ENCODE assay signal across 8 cellular contexts in the genomic region with DNA sequence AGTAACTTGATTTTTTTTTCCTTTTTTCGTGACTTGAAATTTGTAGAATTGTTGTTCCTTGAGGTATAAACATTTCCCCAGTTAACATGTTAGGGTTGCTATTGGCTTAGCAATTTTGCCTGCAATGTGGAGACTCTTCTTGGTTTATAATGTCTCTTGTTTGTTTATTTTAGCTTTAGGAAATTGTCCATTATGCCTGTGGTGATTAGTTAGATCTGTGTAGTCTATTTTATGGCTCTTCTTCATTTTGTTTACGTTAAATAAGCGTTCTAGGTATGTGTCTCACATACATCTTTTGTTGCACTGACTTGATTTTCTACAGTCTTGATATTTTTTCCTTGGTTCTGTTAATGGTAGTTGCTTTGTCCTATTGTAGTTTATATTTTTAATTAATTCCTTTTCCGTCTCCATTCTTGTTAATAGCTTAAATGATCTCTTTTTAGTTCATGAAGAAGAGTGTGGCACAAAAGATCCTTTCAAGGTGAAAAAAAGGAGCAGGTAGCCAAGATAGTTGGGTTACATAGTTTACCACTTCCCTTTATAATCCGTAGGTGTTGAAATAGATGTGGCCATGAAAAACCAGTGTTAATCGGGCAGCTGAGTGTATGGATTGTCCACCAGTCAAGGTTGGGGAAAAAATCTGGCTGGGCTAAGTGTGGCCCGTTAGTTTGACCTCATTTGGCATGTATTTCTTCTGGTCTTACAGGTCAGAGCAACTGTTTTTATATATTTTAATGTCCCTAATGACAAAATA. TPM values are rescaled to one million over a fixed set of nuclear protein-coding genes. Genes with fewer than 3 reads are reported as not detected.
DNase-seq lines count a peak whose midpoint lies in the region; ATAC-seq and TF ChIP-seq lines count a peak whose summit lies in the region.

No MANE protein-coding gene starts in this region.

- 54 to 57% methylated on average over 7 of the region's 7 CpGs for WGBS in lower leg skin, 2 donors

- H3K9me3 ChIP-seq in Karpas-422 (ENCODE audit: low read length): no peaks in the 10 kb centered on the region
- H3K9me3 ChIP-seq in breast epithelium: no peaks in the 10 kb centered on the region

- intact Hi-C loops in Calu3 (cut with micrococcal nuclease; ENCODE audit: unreplicated experiment): loop anchor here (5.0 kb wide), 1 partner anchor 78 kb away; no protein-coding TSS in a partner anchor
- intact Hi-C loops in breast epithelium (cut with DNase I; ENCODE audit: low total_unique reads): no loop called here
- intact Hi-C loops in head of caudate nucleus (cut with DNase I): no loop called here
- intact Hi-C loops in lower leg skin (cut with DNase I; ENCODE audit: low total_unique reads): no loop called here

- peak overlapping the region; percentile 54 for H3K4me3 ChIP-seq in Karpas-422 (ENCODE audit: low read length)
- H3K4me3 ChIP-seq in breast epithelium: peak overlapping the region in 2 of 3 donors; percentile 17 to 45
- H3K4me3 ChIP-seq in lower leg skin (ENCODE audit: low read depth, poor library complexity, severe bottlenecking): no peak overlapping the region

- peak overlapping the region; percentile 52 for H3K4me3 Mint-ChIP-seq in Calu3 (ENCODE audit: low read depth, unreplicated experiment)
- peak overlapping the region; percentile 86 for H3K4me3 Mint-ChIP-seq in natural killer cell treated with Interleukin-12 subunit alpha and Interleukin-12 subunit beta and Interleukin-15 and Interleukin-18, amount 100 ng/mL, for 72 hours

- peaks cover 34% of the 10 kb centered on the region for H3K4me1 ChIP-seq in Karpas-422 (ENCODE audit: low read length)
- peaks cover 0 to 16% of the 10 kb centered on the region in 2 donors for H3K4me1 ChIP-seq in breast epithelium

- peak; percentile 69 to 74 for ATAC-seq in natural killer cell treated with Interleukin-12 subunit alpha and Interleukin-12 subunit beta and Interleukin-15 and Interleukin-18, amount 100 ng/mL, for 72 hours
- no peak for ATAC-seq in HG02938 (IDR thresholded peaks at IDR 0.05; ENCODE audit: unreplicated experiment)

- H3K36me3 Mint-ChIP-seq in Calu3 (ENCODE audit: insufficient read depth, unreplicated experiment): peaks cover 22% of the 10 kb centered on the region
- peaks cover 15% of the 10 kb centered on the region for H3K36me3 Mint-ChIP-seq in natural killer cell treated with Interleukin-12 subunit alpha and Interleukin-12 subunit beta and Interleukin-15 and Interleukin-18, amount 100 ng/mL, for 72 hours

- peaks cover 53% of the 10 kb centered on the region for H3K4me1 Mint-ChIP-seq in Calu3 (ENCODE audit: low read depth, unreplicated experiment)
- peaks cover 59 to 60% of the 10 kb centered on the region in 2 donors for H3K4me1 Mint-ChIP-seq in natural killer cell treated with Interleukin-12 subunit alpha and Interleukin-12 subunit beta and Interleukin-15 and Interleukin-18, amount 100 ng/mL, for 72 hours (ENCODE audit: low read depth in 2 of 2)

- no peaks in the 10 kb centered on the region for H3K27me3 ChIP-seq in Karpas-422 (ENCODE audit: low read length)
- no peaks in the 10 kb centered on the region for H3K27me3 ChIP-seq in breast epithelium

- H3K79me2 ChIP-seq in Karpas-422 (ENCODE audit: low read length): peaks cover 93% of the 10 kb centered on the region

- no peaks in the 10 kb centered on the region for H3K9me3 Mint-ChIP-seq in Calu3 (ENCODE audit: low read depth, unreplicated experiment)
- H3K9me3 Mint-ChIP-seq in natural killer cell treated with Interleukin-12 subunit alpha and Interleukin-12 subunit beta and Interleukin-15 and Interleukin-18, amount 100 ng/mL, for 72 hours: no peaks in the 10 kb centered on the region

- peak overlapping the region; percentile 84 for H3K27ac Mint-ChIP-seq in Calu3 (ENCODE audit: unreplicated experiment)
- H3K27ac Mint-ChIP-seq in natural killer cell treated with Interleukin-12 subunit alpha and Interleukin-12 subunit beta and Interleukin-15 and Interleukin-18, amount 100 ng/mL, for 72 hours: peak overlapping the region; percentile 96 to 98

- H2AFZ ChIP-seq in Karpas-422 (ENCODE audit: low read length): no peak overlapping the region

- BruUV-seq in Calu3 (replicated peaks; lab: Mats Ljungman, UMichigan): TSS peak; percentile 98

- H3K27me3 Mint-ChIP-seq in Calu3 (ENCODE audit: unreplicated experiment): no peaks in the 10 kb centered on the region
- H3K27me3 Mint-ChIP-seq in natural killer cell treated with Interleukin-12 subunit alpha and Interleukin-12 subunit beta and Interleukin-15 and Interleukin-18, amount 100 ng/mL, for 72 hours: no peaks in the 10 kb centered on the region

- CTCF ChIA-PET in Calu3 (lab: Charles Lee): interaction anchor here (1.2 to 4.0 kb wide), 5 partner anchors 12 to 532 kb away, joined by 3 to 27 read pairs (median 4); a partner anchor contains a TSS

- peak overlapping the region; percentile 83 for H3K27ac ChIP-seq in Karpas-422 (ENCODE audit: low read length)
- H3K27ac ChIP-seq in breast epithelium: peak overlapping the region; percentile 96

- DNase-seq in Calu3 (no peak), Karpas-422 (no peak), breast epithelium (ENCODE audit: low spot score in 2 of 2) (no peak), head of caudate nucleus (no peak), lower leg skin (ENCODE audit: low spot score in 2 of 2) (no peak), DMS153 treated with DMSO at 0.1 percent for 48 hours (lab: John Stamatoyannopoulos, UW; ENCODE audit: unreplicated experiment) (no peak)
- no peak for DNase-seq in natural killer cell treated with Interleukin-12 subunit alpha and Interleukin-12 subunit beta and Interleukin-15 and Interleukin-18, amount 100 ng/mL, for 72 hours (ENCODE audit: low spot score)

- H3K9ac ChIP-seq in Karpas-422 (ENCODE audit: low read length): peak overlapping the region; percentile 53

- H3K4me2 ChIP-seq in Karpas-422 (ENCODE audit: low read depth, low read length, poor library complexity, severe bottlenecking): peak overlapping the region; percentile 74

- 0 out of 2 replicates have a peak, but pooled peaks cover 3% of the 10 kb centered on the region for H4K20me1 ChIP-seq in Karpas-422 (ENCODE audit: insufficient read depth, low read depth, low read length)

- H3K36me3 ChIP-seq in Karpas-422 (ENCODE audit: insufficient read depth, low read length): no peaks in the 10 kb centered on the region
- no peaks in the 10 kb centered on the region for H3K36me3 ChIP-seq in breast epithelium

- TF ChIP-seq POLR2A in breast epithelium (IDR thresholded peaks at IDR 0.05) (peak; percentile 6), lower leg skin (IDR thresholded peaks at IDR 0.05) (no peak)

- H3K9me2 ChIP-seq in Karpas-422 (replicated peaks; ENCODE audit: insufficient read depth, low read length): no peaks in the 10 kb centered on the region

- no peak for TF ChIP-seq CTCF in Calu3 (IDR thresholded peaks at IDR 0.05; ENCODE audit: unreplicated experiment)
- no peak for TF ChIP-seq CTCF in breast epithelium (IDR thresholded peaks at IDR 0.05)
- TF ChIP-seq CTCF in lower leg skin (IDR thresholded peaks at IDR 0.05): no peak

RNA-seq across cellular contexts. Expression of a gene that starts 12.1 kb away (rescaled TPM):
- total RNA-seq in Calu3 (2022) (193 and 206 TPM in 2 replicates), breast epithelium (100 to 1,000 TPM; 244 to 387 (median 288) TPM), lower leg skin (100 to 1,000 TPM; 202 to 243 (median 231) TPM)
- total RNA-seq in Karpas-422 (2014; rRNA removed; shearing (Covaris generic); ENCODE audit: low replicate concordance): 122 and 145 TPM in 2 replicates
- total RNA-seq in natural killer cell treated with Interleukin-12 subunit alpha and Interleukin-12 subunit beta and Interleukin-15 and Interleukin-18, amount 100 ng/mL, for 72 hours: 100 to 1,000 TPM; 222 to 382 TPM

RNA-seq across cellular contexts. Expression of a gene that starts 48.1 kb away (rescaled TPM):
- total RNA-seq in Calu3 (2022) (6.2 and 10.4 TPM in 2 replicates), breast epithelium (1 to 10 TPM; 2.6 to 7.6 (median 4.6) TPM), lower leg skin (1 to 10 TPM; 1.4 to 3.4 (median 2.4) TPM)
- total RNA-seq in Karpas-422 (2014; rRNA removed; shearing (Covaris generic); ENCODE audit: low replicate concordance): 0.34 and 0.79 TPM in 2 replicates
- 1 to 10 TPM; 1.3 to 1.4 TPM for total RNA-seq in natural killer cell treated with Interleukin-12 subunit alpha and Interleukin-12 subunit beta and Interleukin-15 and Interleukin-18, amount 100 ng/mL, for 72 hours
